16 cellular contexts compared by ENCODE assay signal in the genomic region with DNA sequence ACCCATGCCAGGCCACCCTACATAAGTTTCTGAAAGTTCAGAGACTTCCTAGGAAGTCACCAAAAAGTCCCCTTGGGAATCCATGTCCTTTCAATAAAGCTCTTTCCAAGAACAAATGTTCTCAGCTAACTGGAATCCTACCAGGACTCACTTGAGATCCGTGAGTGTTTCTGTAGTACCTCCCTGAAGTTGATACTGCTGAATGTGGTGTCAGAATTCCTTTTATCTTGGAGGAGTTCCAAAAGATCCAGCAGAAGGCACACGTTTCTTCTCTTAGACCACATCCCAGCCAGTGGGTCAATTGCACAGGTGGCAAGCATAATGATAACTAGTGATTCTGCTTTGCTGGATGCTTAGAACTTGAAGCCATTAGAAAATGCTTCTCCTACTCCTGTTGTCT.
"Had no signal": no experiment of that assay in that cellular context is flagged by ENCODE, and none has a peak within 500 bp of the region (broad histone marks: within the 10 kb centered on the region; RNA-seq: fewer than 3 reads in every experiment).

No MANE protein-coding gene starts in this region.

- H3K4me1 ChIP-seq: prostate gland, vagina had no signal

- H3K27ac ChIP-seq: brain microvascular endothelial cell, epithelial cell of prostate, prostate gland, tibial nerve, vagina had no signal

- H3K36me3 ChIP-seq: brain microvascular endothelial cell, prostate gland, tibial nerve, vagina had no signal

- DNase-seq: activated B cell treated with CpG ODN at 0.5 μM for 24 hours; activated CD4-positive, alpha-beta T cell treated with anti-CD3 and anti-CD28 coated beads, Interleukin-2, amount 10 ng/mL, durations not matched to agents 24 days and 14 days; activated CD8-positive, alpha-beta memory T cell treated with anti-CD3 and anti-CD28 coated beads, Interleukin-2, amount 50 U/mL, for 48 hours; activated gamma-delta T cell treated with Interleukin-2 at 50 U/mL for 16 hours; activated naive CD8-positive, alpha-beta T cell treated with anti-CD3 and anti-CD28 coated beads for 36 hours; activated T-cell treated with anti-CD3 and anti-CD28 coated beads, Interleukin-2, amount 50 U/mL, for 72 hours; brain microvascular endothelial cell; cerebellar nuclear complex; effector memory CD8-positive, alpha-beta T cell; foreskin melanocyte; stimulated activated CD4-positive, alpha-beta T cell treated with anti-CD3 and anti-CD28 coated beads, Interleukin-2, amount 100 ng/mL, for 48 hours; stimulated activated naive CD4-positive, alpha-beta T cell had no signal

- H3K4me3 ChIP-seq: prostate gland, tibial nerve, vagina had no signal

- H3K27me3 ChIP-seq: brain microvascular endothelial cell, tibial nerve, vagina had no signal

- H3K9me3 ChIP-seq: prostate gland, tibial nerve, vagina had no signal

- ATAC-seq: activated T-cell treated with anti-CD3 and anti-CD28 coated beads, Interleukin-2, amount 50 U/mL, for 72 hours; effector memory CD8-positive, alpha-beta T cell had no signal
